12 cellular contexts compared by ENCODE assay signal in genomic region chr11:73317373-73317772, GRCh38. TPM values are rescaled to one million over a fixed set of nuclear protein-coding genes. Genes with fewer than 3 reads are reported as not detected.
DNase-seq lines count a peak whose midpoint lies in the region; ATAC-seq and TF ChIP-seq lines count a peak whose summit lies in the region.
"Had no signal": no experiment of that assay in that cellular context is flagged by ENCODE, and none has a peak within 500 bp of the region (broad histone marks: within the 10 kb centered on the region; RNA-seq: fewer than 3 reads in every experiment).

No MANE protein-coding gene starts in this region.

- H3K4me3 Mint-ChIP-seq in activated T-cell treated with anti-CD3 and anti-CD28 coated beads, Interleukin-2, amount 50 U/mL, for 24 hours, result no peak overlapping the region

- DNase-seq in NCI-H1092 (lab: John Stamatoyannopoulos, UW) (peak; percentile 79), dorsolateral prefrontal cortex (peak in 9 of 10 donors; percentile 56 to 83 (median 74)), lung (ENCODE audit: low spot score) (peak; percentile 61), foreskin keratinocyte (no peak)
- no peak for DNase-seq in activated T-cell treated with anti-CD3 and anti-CD28 coated beads, Interleukin-2, amount 50 U/mL, for 24 hours
- DNase-seq in stimulated activated CD4-positive, alpha-beta T cell treated with anti-CD3 and anti-CD28 coated beads, Interleukin-2, amount 100 ng/mL, for 24 hours, result no peak
- DNase-seq: activated CD4-positive, alpha-beta T cell treated with anti-CD3 and anti-CD28 coated beads, Interleukin-2, amount 50 U/mL, for 4 hours; NCI-H226 had no signal

- no peaks in the 10 kb centered on the region for H3K9me3 Mint-ChIP-seq in activated T-cell treated with anti-CD3 and anti-CD28 coated beads, Interleukin-2, amount 50 U/mL, for 24 hours

- peaks cover 34 to 68% of the 10 kb centered on the region in 2 donors for H3K4me1 ChIP-seq in lung (ENCODE audit: control insufficient read depth in 2 of 2, insufficient read depth in 2 of 2, low read length in 2 of 2)
- peaks cover 98% of the 10 kb centered on the region for H3K4me1 ChIP-seq in stomach smooth muscle (ENCODE audit: control insufficient read depth, insufficient read depth, low read length)
- H3K4me1 ChIP-seq in foreskin keratinocyte, result peaks cover 3% of the 10 kb centered on the region

- H3K27ac Mint-ChIP-seq in activated T-cell treated with anti-CD3 and anti-CD28 coated beads, Interleukin-2, amount 50 U/mL, for 24 hours, result no peak overlapping the region

- TF ChIP-seq CTCF in dorsolateral prefrontal cortex (IDR thresholded peaks at IDR 0.05 in 54 of 56, conservative IDR thresholded peaks at IDR 0.05 in 2 of 56; ENCODE audit: low read depth in 1 of 56, partially characterized antibody in 56 of 56), result peak in 2 of 56 donors; percentile 10 to 11
- TF ChIP-seq CTCF in lung (IDR thresholded peaks at IDR 0.05; ENCODE audit: control extremely low read depth, extremely low read depth), result no peak
- TF ChIP-seq CTCF in foreskin keratinocyte (conservative IDR thresholded peaks at IDR 0.05), result no peak

- peak overlapping the region in 58 of 59 donors; percentile 3 to 95 (median 80) for H3K27ac ChIP-seq in dorsolateral prefrontal cortex
- peak overlapping the region; percentile 73 to 88 for H3K27ac ChIP-seq in lung (ENCODE audit: low read depth in 1 of 2, low read length in 1 of 2)
- peak overlapping the region; percentile 97 for H3K27ac ChIP-seq in stomach smooth muscle (ENCODE audit: low read length)
- H3K27ac ChIP-seq in foreskin keratinocyte, result no peak overlapping the region

- peak overlapping the region; percentile 68 to 69 for H3K9ac ChIP-seq in stomach smooth muscle (ENCODE audit: low read length in 2 of 2)

- H3K4me1 Mint-ChIP-seq in activated T-cell treated with anti-CD3 and anti-CD28 coated beads, Interleukin-2, amount 50 U/mL, for 24 hours (ENCODE audit: low read depth), result peaks cover 3% of the 10 kb centered on the region

- no peak for ATAC-seq in lung (ENCODE audit: insufficient read depth, low FRiP score)
- ATAC-seq in foreskin keratinocyte, result no peak
- no peak for ATAC-seq in HG03095 (IDR thresholded peaks at IDR 0.05; ENCODE audit: unreplicated experiment)

- no peaks in the 10 kb centered on the region for H3K27me3 Mint-ChIP-seq in activated T-cell treated with anti-CD3 and anti-CD28 coated beads, Interleukin-2, amount 50 U/mL, for 24 hours

- H3K4me3 ChIP-seq in dorsolateral prefrontal cortex, result peak overlapping the region in 3 of 59 donors; percentile 4 to 21 (median 12)
- H3K4me3 ChIP-seq in lung, result no peak overlapping the region
- peak overlapping the region; percentile 41 to 60 for H3K4me3 ChIP-seq in stomach smooth muscle (ENCODE audit: low read length in 2 of 2)
- H3K4me3 ChIP-seq: smooth muscle cell had no signal

- 48 to 66% methylated on average over 4 of the region's 4 CpGs for WGBS in lung, 2 donors

- H3K36me3 ChIP-seq in lung (ENCODE audit: control insufficient read depth in 2 of 2, insufficient read depth in 2 of 2, low read length in 2 of 2) (no peaks in the 10 kb centered on the region), stomach smooth muscle (ENCODE audit: control insufficient read depth in 2 of 2, insufficient read depth in 2 of 2, low read length in 2 of 2) (peaks cover 0 to 5% of the 10 kb centered on the region in 2 donors)

- H3K36me3 Mint-ChIP-seq in activated T-cell treated with anti-CD3 and anti-CD28 coated beads, Interleukin-2, amount 50 U/mL, for 24 hours (ENCODE audit: low read depth), result no peaks in the 10 kb centered on the region

- H3K27me3 ChIP-seq in dorsolateral prefrontal cortex, result no peaks in the 10 kb centered on the region
- H3K27me3 ChIP-seq in lung (ENCODE audit: control insufficient read depth, insufficient read depth), result no peaks in the 10 kb centered on the region
- no peaks in the 10 kb centered on the region for H3K27me3 ChIP-seq in stomach smooth muscle (ENCODE audit: control insufficient read depth in 1 of 2, insufficient read depth in 2 of 2, low read length in 2 of 2)
- H3K27me3 ChIP-seq in foreskin keratinocyte, result no peaks in the 10 kb centered on the region

- intact Hi-C loops in dorsolateral prefrontal cortex (cut with DNase I), result no loop called here

- H3K9me3 ChIP-seq in lung (ENCODE audit: control insufficient read depth in 2 of 2, insufficient read depth in 1 of 2, low read length in 1 of 2) (no peaks in the 10 kb centered on the region), stomach smooth muscle (ENCODE audit: control insufficient read depth in 2 of 2, low read length in 2 of 2) (no peaks in the 10 kb centered on the region)

RNA-seq across cellular contexts. Expression of gene ARHGEF17, which starts 9.3 kb away (rescaled TPM):
- total RNA-seq in dorsolateral prefrontal cortex, result 100 to 1,000 TPM in 102 of 120 experiments, 10 to 100 TPM in 18; 74.0 to 177 (median 117) TPM
- total RNA-seq in lung, result 10 to 100 TPM; 67.6 to 74.6 TPM
- polyA plus RNA-seq in lung, result 10 to 100 TPM; 27.9 to 39.4 TPM
- 8.7 and 9.7 TPM in 2 replicates for total RNA-seq in foreskin keratinocyte
- polyA plus RNA-seq in foreskin keratinocyte, result 4.6 and 5.0 TPM in 2 replicates

RNA-seq across cellular contexts. Expression of gene P2RY6, which starts 45.2 kb away (rescaled TPM):
- total RNA-seq in dorsolateral prefrontal cortex, result 10 to 100 TPM in 4 of 120 experiments, 1 to 10 TPM in 93, under 1 TPM in 22, not detected in 1; 0.36 to 14.3 (median 1.8) TPM
- 1 to 10 TPM; 3.1 to 4.2 TPM for total RNA-seq in lung
- polyA plus RNA-seq in lung, result 10 to 100 TPM in 1 of 2 donors, 1 to 10 TPM in 1; 3.0 to 13.0 TPM
- not detected in 2 replicates for total RNA-seq in foreskin keratinocyte
- polyA plus RNA-seq in foreskin keratinocyte, result 0.04 TPM in 1 of 2 replicates, not detected in the other
- total RNA-seq: SK-MEL-5 had no signal

RNA-seq across cellular contexts. Expression of gene RELT, which starts 58.8 kb away (rescaled TPM):
- 10 to 100 TPM in 110 of 120 experiments, 1 to 10 TPM in 10; 8.6 to 36.1 (median 12.8) TPM for total RNA-seq in dorsolateral prefrontal cortex
- 10 to 100 TPM in 1 of 2 donors, 1 to 10 TPM in 1; 6.0 to 25.4 TPM for total RNA-seq in lung
- polyA plus RNA-seq in lung, result 10 to 100 TPM in 1 of 2 donors, 1 to 10 TPM in 1; 7.1 to 25.0 TPM
- total RNA-seq in foreskin keratinocyte, result 11.6 and 12.7 TPM in 2 replicates
- 8.1 and 10.7 TPM in 2 replicates for polyA plus RNA-seq in foreskin keratinocyte

Comparison
In these comparisons a context has a peak if more than half of its experiments do, and no peak if none do; other contexts are left out.
1. DNase-seq: peak in NCI-H1092 (single experiment), dorsolateral prefrontal cortex (9 of 10) and lung (single experiment); none in activated T-cell treated with anti-CD3 and anti-CD28 coated beads, Interleukin-2, amount 50 U/mL, for 24 hours (single experiment), stimulated activated CD4-positive, alpha-beta T cell treated with anti-CD3 and anti-CD28 coated beads, Interleukin-2, amount 100 ng/mL, for 24 hours (0 of 2) and foreskin keratinocyte (0 of 2).